In the genomic region with DNA sequence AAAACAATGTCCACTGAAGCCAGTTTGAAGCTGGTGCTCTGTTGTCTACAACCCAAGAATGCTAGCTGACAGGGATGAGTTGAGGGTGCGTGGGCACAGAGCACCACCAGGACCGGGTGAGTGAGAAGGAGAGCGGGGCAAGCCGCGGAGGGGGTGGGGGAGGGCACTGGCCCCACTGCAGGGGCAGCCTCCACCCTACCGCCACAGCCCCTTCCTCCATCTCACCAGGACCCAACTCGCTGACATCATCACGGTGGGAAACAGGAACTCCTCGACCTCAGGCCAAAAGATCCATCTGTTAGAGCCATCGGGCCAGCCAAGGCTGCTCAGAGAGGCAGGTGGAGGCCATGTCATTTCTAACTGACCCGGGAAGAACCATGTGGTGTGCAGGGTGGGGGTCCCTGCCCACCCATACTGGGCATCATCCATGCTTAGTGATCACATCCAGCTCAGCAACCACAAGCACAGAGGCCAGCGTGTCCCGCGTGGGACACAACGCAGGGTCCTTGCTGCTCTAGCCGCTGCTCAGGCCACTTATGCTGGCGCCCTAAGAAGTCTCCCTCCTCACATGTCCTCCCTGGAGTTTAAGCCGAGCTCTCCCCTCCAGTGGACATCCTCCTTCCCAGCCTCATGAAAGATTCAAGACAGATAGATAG, we compare ENCODE assay signal across 20 cellular contexts. TPM values are rescaled to one million over a fixed set of nuclear protein-coding genes. Genes with fewer than 3 reads are reported as not detected.
"Had no signal": no experiment of that assay in that cellular context is flagged by ENCODE, and none has a peak within 500 bp of the region (broad histone marks: within the 10 kb centered on the region; RNA-seq: fewer than 3 reads in every experiment).

No MANE protein-coding gene starts in this region.

- H3K27ac Mint-ChIP-seq: activated CD8-positive, alpha-beta T cell treated with anti-CD3 and anti-CD28 coated beads, Interleukin-2, amount 10 ng/mL, durations not matched to agents 7 days and 5 days; endodermal cell; nephron progenitor cell; WTC11 had no signal

- DNase-seq: activated CD4-positive, alpha-beta T cell treated with anti-CD3 and anti-CD28 coated beads for 48 hours; activated CD8-positive, alpha-beta T cell treated with anti-CD3 and anti-CD28 coated beads, Interleukin-2, amount 10 ng/mL, durations not matched to agents 7 days and 5 days; activated naive CD4-positive, alpha-beta T cell treated with Interleukin-2 at 50 U/mL for 16 hours; activated T-cell treated with anti-CD3 and anti-CD28 coated beads for 4 hours; endodermal cell; erythroblast; islet precursor cell; left lung; mesendoderm; nephron progenitor cell; psoas muscle; SW 1271; tibial artery had no signal

- H3K27ac ChIP-seq: ascending aorta, psoas muscle, tibial artery had no signal

- H3K9me3 ChIP-seq: ascending aorta, breast epithelium, gastroesophageal sphincter, left lung, psoas muscle, tibial artery had no signal

- ATAC-seq: activated CD8-positive, alpha-beta T cell treated with anti-CD3 and anti-CD28 coated beads, Interleukin-2, amount 10 ng/mL, durations not matched to agents 7 days and 5 days; gastroesophageal sphincter; left lung; sciatic nerve; WTC11 had no signal

- H3K4me3 Mint-ChIP-seq: activated CD8-positive, alpha-beta T cell treated with anti-CD3 and anti-CD28 coated beads, Interleukin-2, amount 10 ng/mL, durations not matched to agents 7 days and 5 days; endodermal cell; nephron progenitor cell; WTC11 had no signal

- H3K4me3 ChIP-seq: ascending aorta, breast epithelium, gastroesophageal sphincter, hepatocyte, left lung, psoas muscle, tibial artery had no signal

- H3K36me3 Mint-ChIP-seq: WTC11 had no signal

- H3K27me3 ChIP-seq: ascending aorta had no signal

- H3K36me3 ChIP-seq: ascending aorta, breast epithelium, gastroesophageal sphincter, left lung, tibial artery had no signal

- H3K9me3 Mint-ChIP-seq: endodermal cell, nephron progenitor cell, WTC11 had no signal

- H3K4me1 ChIP-seq: ascending aorta, breast epithelium, psoas muscle had no signal

RNA-seq across cellular contexts. Expression of a gene that starts 57.6 kb away (rescaled TPM):
- total RNA-seq: activated CD8-positive, alpha-beta T cell treated with anti-CD3 and anti-CD28 coated beads, Interleukin-2, amount 10 ng/mL, durations not matched to agents 7 days and 5 days; T-helper 2 cell treated with Interferon-gamma antibody and Interleukin-4, amounts not matched to agents 100 ng/mL and 5 ng/mL, for 36 hours had no signal
